Comparison of ENCODE assay signal across 1 cellular context in the genomic region with DNA sequence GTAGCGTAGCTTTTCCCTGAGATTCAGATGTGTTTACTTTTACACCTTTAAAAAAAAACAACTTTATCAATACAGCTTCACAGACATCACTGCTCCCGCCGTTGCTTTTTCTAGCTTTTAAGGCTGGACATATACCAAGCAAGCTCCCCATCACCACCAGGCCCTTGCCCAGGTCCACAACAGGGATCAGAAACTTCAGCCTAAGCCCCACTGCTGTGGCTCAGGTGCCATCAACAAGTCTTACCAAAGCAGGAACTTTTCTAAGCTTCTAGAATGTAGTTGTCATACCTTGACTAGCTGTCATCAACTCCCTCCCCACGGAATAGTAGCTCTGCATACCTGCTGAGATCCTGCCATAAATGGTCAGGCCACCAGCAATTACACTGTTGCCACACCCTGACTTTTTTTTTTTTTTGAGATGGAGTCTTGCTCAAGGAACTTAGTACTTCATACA.
TF ChIP-seq lines count a peak whose summit lies in the region.

No MANE protein-coding gene starts in this region.

TF ChIP-seq in HepG2, 621 proteins besides CTCF, POLR2A, EP300 and RAD21 (continues in another document):
- TF ChIP-seq TEAD3 (CRISPR knock-in tag; optimal IDR thresholded peaks at IDR 0.05; ENCODE audit: borderline replicate concordance) (no peak), CBX1 (IDR thresholded peaks at IDR 0.05; ENCODE audit: low read depth) (no peak), ZNF7 (CRISPR knock-in tag; IDR thresholded peaks at IDR 0.05) (no peak), IRF1 (CRISPR knock-in tag; IDR thresholded peaks at IDR 0.05; ENCODE audit: low read depth) (no peak), SETDB1 (CRISPR knock-in tag; IDR thresholded peaks at IDR 0.05; ENCODE audit: borderline replicate concordance) (no peak), POGZ (CRISPR knock-in tag; IDR thresholded peaks at IDR 0.05) (no peak), SALL2 (CRISPR knock-in tag; IDR thresholded peaks at IDR 0.05) (no peak), SYNCRIP (IDR thresholded peaks at IDR 0.05; ENCODE audit: insufficient read depth, low read depth, low read length) (no peak), ZFP41 (CRISPR knock-in tag; IDR thresholded peaks at IDR 0.05; ENCODE audit: borderline replicate concordance) (no peak), ZNF33B (CRISPR knock-in tag; IDR thresholded peaks at IDR 0.05) (no peak), ZFX (CRISPR knock-in tag; IDR thresholded peaks at IDR 0.05; ENCODE audit: low read depth) (no peak), SRF (IDR thresholded peaks at IDR 0.05; ENCODE audit: low read depth, low read length) (peak; percentile 63; the same call in 1 of the 2 replicates), ZNF207 (IDR thresholded peaks at IDR 0.05; ENCODE audit: borderline replicate concordance) (no peak), CHCHD3 (CRISPR knock-in tag; IDR thresholded peaks at IDR 0.05) (no peak), TOPORS (CRISPR knock-in tag; IDR thresholded peaks at IDR 0.05) (no peak), MIXL1 (CRISPR knock-in tag; IDR thresholded peaks at IDR 0.05) (0 out of 2 replicates have a peak, but pooled peaks have one; percentile 25), ZNF609 (CRISPR knock-in tag; IDR thresholded peaks at IDR 0.05; ENCODE audit: borderline replicate concordance) (no peak)
- TF ChIP-seq, protein P1, sequence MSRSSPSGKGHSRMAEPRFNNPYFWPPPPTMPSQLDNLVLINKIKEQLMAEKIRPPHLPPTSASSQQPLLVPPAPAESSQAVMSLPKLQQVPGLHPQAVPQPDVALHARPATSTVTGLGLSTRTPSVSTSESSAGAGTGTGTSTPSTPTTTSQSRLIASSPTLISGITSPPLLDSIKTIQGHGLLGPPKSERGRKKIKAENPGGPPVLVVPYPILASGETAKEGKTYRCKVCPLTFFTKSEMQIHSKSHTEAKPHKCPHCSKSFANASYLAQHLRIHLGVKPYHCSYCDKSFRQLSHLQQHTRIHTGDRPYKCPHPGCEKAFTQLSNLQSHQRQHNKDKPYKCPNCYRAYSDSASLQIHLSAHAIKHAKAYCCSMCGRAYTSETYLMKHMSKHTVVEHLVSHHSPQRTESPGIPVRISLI (CRISPR knock-in tag; IDR thresholded peaks at IDR 0.05; ENCODE audit: borderline replicate concordance), result 0 out of 2 replicates have a peak, but pooled peaks have one; percentile 8
- TF ChIP-seq, protein P2, sequence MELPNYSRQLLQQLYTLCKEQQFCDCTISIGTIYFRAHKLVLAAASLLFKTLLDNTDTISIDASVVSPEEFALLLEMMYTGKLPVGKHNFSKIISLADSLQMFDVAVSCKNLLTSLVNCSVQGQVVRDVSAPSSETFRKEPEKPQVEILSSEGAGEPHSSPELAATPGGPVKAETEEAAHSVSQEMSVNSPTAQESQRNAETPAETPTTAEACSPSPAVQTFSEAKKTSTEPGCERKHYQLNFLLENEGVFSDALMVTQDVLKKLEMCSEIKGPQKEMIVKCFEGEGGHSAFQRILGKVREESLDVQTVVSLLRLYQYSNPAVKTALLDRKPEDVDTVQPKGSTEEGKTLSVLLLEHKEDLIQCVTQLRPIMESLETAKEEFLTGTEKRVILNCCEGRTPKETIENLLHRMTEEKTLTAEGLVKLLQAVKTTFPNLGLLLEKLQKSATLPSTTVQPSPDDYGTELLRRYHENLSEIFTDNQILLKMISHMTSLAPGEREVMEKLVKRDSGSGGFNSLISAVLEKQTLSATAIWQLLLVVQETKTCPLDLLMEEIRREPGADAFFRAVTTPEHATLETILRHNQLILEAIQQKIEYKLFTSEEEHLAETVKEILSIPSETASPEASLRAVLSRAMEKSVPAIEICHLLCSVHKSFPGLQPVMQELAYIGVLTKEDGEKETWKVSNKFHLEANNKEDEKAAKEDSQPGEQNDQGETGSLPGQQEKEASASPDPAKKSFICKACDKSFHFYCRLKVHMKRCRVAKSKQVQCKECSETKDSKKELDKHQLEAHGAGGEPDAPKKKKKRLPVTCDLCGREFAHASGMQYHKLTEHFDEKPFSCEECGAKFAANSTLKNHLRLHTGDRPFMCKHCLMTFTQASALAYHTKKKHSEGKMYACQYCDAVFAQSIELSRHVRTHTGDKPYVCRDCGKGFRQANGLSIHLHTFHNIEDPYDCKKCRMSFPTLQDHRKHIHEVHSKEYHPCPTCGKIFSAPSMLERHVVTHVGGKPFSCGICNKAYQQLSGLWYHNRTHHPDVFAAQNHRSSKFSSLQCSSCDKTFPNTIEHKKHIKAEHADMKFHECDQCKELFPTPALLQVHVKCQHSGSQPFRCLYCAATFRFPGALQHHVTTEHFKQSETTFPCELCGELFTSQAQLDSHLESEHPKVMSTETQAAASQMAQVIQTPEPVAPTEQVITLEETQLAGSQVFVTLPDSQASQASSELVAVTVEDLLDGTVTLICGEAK (IDR thresholded peaks at IDR 0.05), result peak; percentile 28; the same call in 1 of the 2 replicates
- TF ChIP-seq, protein P2 (CRISPR knock-in tag; IDR thresholded peaks at IDR 0.05), result no peak; the same call in 1 of the 2 replicates
- TF ChIP-seq, protein P3, sequence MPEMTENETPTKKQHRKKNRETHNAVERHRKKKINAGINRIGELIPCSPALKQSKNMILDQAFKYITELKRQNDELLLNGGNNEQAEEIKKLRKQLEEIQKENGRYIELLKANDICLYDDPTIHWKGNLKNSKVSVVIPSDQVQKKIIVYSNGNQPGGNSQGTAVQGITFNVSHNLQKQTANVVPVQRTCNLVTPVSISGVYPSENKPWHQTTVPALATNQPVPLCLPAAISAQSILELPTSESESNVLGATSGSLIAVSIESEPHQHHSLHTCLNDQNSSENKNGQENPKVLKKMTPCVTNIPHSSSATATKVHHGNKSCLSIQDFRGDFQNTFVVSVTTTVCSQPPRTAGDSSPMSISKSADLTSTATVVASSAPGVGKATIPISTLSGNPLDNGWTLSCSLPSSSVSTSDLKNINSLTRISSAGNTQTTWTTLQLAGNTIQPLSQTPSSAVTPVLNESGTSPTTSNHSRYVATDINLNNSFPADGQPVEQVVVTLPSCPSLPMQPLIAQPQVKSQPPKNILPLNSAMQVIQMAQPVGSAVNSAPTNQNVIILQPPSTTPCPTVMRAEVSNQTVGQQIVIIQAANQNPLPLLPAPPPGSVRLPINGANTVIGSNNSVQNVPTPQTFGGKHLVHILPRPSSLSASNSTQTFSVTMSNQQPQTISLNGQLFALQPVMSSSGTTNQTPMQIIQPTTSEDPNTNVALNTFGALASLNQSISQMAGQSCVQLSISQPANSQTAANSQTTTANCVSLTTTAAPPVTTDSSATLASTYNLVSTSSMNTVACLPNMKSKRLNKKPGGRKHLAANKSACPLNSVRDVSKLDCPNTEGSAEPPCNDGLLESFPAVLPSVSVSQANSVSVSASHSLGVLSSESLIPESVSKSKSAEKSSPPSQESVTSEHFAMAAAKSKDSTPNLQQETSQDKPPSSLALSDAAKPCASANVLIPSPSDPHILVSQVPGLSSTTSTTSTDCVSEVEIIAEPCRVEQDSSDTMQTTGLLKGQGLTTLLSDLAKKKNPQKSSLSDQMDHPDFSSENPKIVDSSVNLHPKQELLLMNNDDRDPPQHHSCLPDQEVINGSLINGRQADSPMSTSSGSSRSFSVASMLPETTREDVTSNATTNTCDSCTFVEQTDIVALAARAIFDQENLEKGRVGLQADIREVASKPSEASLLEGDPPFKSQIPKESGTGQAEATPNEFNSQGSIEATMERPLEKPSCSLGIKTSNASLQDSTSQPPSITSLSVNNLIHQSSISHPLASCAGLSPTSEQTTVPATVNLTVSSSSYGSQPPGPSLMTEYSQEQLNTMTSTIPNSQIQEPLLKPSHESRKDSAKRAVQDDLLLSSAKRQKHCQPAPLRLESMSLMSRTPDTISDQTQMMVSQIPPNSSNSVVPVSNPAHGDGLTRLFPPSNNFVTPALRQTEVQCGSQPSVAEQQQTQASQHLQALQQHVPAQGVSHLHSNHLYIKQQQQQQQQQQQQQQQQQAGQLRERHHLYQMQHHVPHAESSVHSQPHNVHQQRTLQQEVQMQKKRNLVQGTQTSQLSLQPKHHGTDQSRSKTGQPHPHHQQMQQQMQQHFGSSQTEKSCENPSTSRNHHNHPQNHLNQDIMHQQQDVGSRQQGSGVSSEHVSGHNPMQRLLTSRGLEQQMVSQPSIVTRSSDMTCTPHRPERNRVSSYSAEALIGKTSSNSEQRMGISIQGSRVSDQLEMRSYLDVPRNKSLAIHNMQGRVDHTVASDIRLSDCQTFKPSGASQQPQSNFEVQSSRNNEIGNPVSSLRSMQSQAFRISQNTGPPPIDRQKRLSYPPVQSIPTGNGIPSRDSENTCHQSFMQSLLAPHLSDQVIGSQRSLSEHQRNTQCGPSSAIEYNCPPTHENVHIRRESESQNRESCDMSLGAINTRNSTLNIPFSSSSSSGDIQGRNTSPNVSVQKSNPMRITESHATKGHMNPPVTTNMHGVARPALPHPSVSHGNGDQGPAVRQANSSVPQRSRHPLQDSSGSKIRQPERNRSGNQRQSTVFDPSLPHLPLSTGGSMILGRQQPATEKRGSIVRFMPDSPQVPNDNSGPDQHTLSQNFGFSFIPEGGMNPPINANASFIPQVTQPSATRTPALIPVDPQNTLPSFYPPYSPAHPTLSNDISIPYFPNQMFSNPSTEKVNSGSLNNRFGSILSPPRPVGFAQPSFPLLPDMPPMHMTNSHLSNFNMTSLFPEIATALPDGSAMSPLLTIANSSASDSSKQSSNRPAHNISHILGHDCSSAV (CRISPR knock-in tag; IDR thresholded peaks at IDR 0.05; ENCODE audit: borderline replicate concordance), result no peak
